Comparison of ENCODE assay signal across 22 cellular contexts in genomic region chr2:1283020-1283801, GRCh38.
"Had no signal": no experiment of that assay in that cellular context is flagged by ENCODE, and none has a peak within 500 bp of the region (broad histone marks: within the 10 kb centered on the region; RNA-seq: fewer than 3 reads in every experiment).

No MANE protein-coding gene starts in this region.

- H3K4me1 ChIP-seq: Peyer's patch, SJCRH30 had no signal

- H3K4me1 Mint-ChIP-seq: activated naive CD4-positive, alpha-beta T cell treated with anti-CD3 and anti-CD28 coated beads, Interleukin-2, amount 10 ng/mL, durations not matched to agents 7 days and 5 days; activated naive CD8-positive, alpha-beta T cell treated with anti-CD3 and anti-CD28 coated beads for 36 hours had no signal

- H3K4me3 ChIP-seq: Peyer's patch, SJCRH30 had no signal

- H3K27me3 Mint-ChIP-seq: activated CD8-positive, alpha-beta T cell treated with anti-CD3 and anti-CD28 coated beads for 36 hours; activated naive CD4-positive, alpha-beta T cell treated with anti-CD3 and anti-CD28 coated beads, Interleukin-2, amount 10 ng/mL, durations not matched to agents 7 days and 5 days had no signal

- H3K27me3 ChIP-seq: brain microvascular endothelial cell, Peyer's patch, SJCRH30 had no signal

- H3K36me3 Mint-ChIP-seq: activated naive CD4-positive, alpha-beta T cell treated with anti-CD3 and anti-CD28 coated beads, Interleukin-2, amount 10 ng/mL, durations not matched to agents 7 days and 5 days; activated naive CD8-positive, alpha-beta T cell treated with anti-CD3 and anti-CD28 coated beads for 36 hours had no signal

- H3K27ac Mint-ChIP-seq: activated CD8-positive, alpha-beta T cell treated with anti-CD3 and anti-CD28 coated beads for 36 hours; activated naive CD4-positive, alpha-beta T cell treated with anti-CD3 and anti-CD28 coated beads, Interleukin-2, amount 10 ng/mL, durations not matched to agents 7 days and 5 days; activated naive CD8-positive, alpha-beta T cell treated with anti-CD3 and anti-CD28 coated beads for 36 hours; activated T-cell treated with anti-CD3 and anti-CD28 coated beads, Interleukin-2, amount 50 U/mL, for 72 hours; activated T-helper 2 cell treated with anti-CD3 and anti-CD28 coated beads, Interferon-gamma antibody, Interleukin-2, Interleukin-4, amounts not matched to agents 10 μg/mL and 5 μg/mL and 100 μg/mL, durations not matched to agents 14 hours and 24 hours and 36 hours; T-helper 1 cell treated with Interleukin-12 subunit alpha and Interleukin-12 subunit beta and Interleukin-4 antibody, amounts not matched to agents 30 μg/mL and 1 μg/mL, for 36 hours had no signal

- DNase-seq: activated CD4-positive, alpha-beta T cell treated with anti-CD3 and anti-CD28 coated beads for 4 hours; activated CD8-positive, alpha-beta memory T cell treated with anti-CD3 and anti-CD28 coated beads, Interleukin-2, amount 50 U/mL, for 4 hours; activated CD8-positive, alpha-beta T cell treated with anti-CD3 and anti-CD28 coated beads for 36 hours; activated gamma-delta T cell treated with Interleukin-2 at 50 U/mL for 16 hours; activated naive CD4-positive, alpha-beta T cell treated with anti-CD3 and anti-CD28 coated beads, Interleukin-2, amount 10 ng/mL, durations not matched to agents 7 days and 5 days; activated naive CD8-positive, alpha-beta T cell treated with anti-CD3 and anti-CD28 coated beads for 36 hours; activated T-cell treated with anti-CD3 and anti-CD28 coated beads, Interleukin-2, amount 50 U/mL, for 72 hours; NCI-H1436 treated with DMSO at 0.1 percent for 48 hours; NCI-H187; NCI-H2081; NCI-H510A treated with DMSO at 0.1 percent for 48 hours; NCI-H69; NK-92 treated with Interleukin-12 subunit alpha and Interleukin-12 subunit beta, amount 100 ng/mL, for 24 hours; OCI-M1; Peyer's patch; Right ventricle myocardium superior; SJCRH30 had no signal

- ATAC-seq: activated CD4-positive, CD25-positive, alpha-beta regulatory T cell treated with anti-CD3 and anti-CD28 coated beads, Interleukin-2, amount 50 U/mL, for 24 hours; activated CD8-positive, alpha-beta T cell treated with anti-CD3 and anti-CD28 coated beads for 36 hours; activated T-cell treated with anti-CD3 and anti-CD28 coated beads, Interleukin-2, amount 50 U/mL, for 72 hours had no signal

- H3K36me3 ChIP-seq: brain microvascular endothelial cell, Peyer's patch, SJCRH30 had no signal

- H3K9me3 ChIP-seq: Peyer's patch, SJCRH30 had no signal

- H3K9me3 Mint-ChIP-seq: activated CD8-positive, alpha-beta T cell treated with anti-CD3 and anti-CD28 coated beads for 36 hours; activated naive CD4-positive, alpha-beta T cell treated with anti-CD3 and anti-CD28 coated beads, Interleukin-2, amount 10 ng/mL, durations not matched to agents 7 days and 5 days; activated naive CD8-positive, alpha-beta T cell treated with anti-CD3 and anti-CD28 coated beads for 36 hours; activated T-helper 2 cell treated with anti-CD3 and anti-CD28 coated beads, Interferon-gamma antibody, Interleukin-2, Interleukin-4, amounts not matched to agents 10 μg/mL and 5 μg/mL and 100 μg/mL, durations not matched to agents 14 hours and 24 hours and 36 hours; T-helper 1 cell treated with Interleukin-12 subunit alpha and Interleukin-12 subunit beta and Interleukin-4 antibody, amounts not matched to agents 30 μg/mL and 1 μg/mL, for 36 hours had no signal

- H3K27ac ChIP-seq: brain microvascular endothelial cell, Peyer's patch, RWPE1, SJCRH30 had no signal

- H3K4me3 Mint-ChIP-seq: activated CD8-positive, alpha-beta T cell treated with anti-CD3 and anti-CD28 coated beads for 36 hours; activated naive CD4-positive, alpha-beta T cell treated with anti-CD3 and anti-CD28 coated beads, Interleukin-2, amount 10 ng/mL, durations not matched to agents 7 days and 5 days; activated naive CD8-positive, alpha-beta T cell treated with anti-CD3 and anti-CD28 coated beads for 36 hours; activated T-cell treated with anti-CD3 and anti-CD28 coated beads, Interleukin-2, amount 50 U/mL, for 72 hours; T-helper 1 cell treated with Interleukin-12 subunit alpha and Interleukin-12 subunit beta and Interleukin-4 antibody, amounts not matched to agents 30 μg/mL and 1 μg/mL, for 36 hours had no signal
